In the genomic region with DNA sequence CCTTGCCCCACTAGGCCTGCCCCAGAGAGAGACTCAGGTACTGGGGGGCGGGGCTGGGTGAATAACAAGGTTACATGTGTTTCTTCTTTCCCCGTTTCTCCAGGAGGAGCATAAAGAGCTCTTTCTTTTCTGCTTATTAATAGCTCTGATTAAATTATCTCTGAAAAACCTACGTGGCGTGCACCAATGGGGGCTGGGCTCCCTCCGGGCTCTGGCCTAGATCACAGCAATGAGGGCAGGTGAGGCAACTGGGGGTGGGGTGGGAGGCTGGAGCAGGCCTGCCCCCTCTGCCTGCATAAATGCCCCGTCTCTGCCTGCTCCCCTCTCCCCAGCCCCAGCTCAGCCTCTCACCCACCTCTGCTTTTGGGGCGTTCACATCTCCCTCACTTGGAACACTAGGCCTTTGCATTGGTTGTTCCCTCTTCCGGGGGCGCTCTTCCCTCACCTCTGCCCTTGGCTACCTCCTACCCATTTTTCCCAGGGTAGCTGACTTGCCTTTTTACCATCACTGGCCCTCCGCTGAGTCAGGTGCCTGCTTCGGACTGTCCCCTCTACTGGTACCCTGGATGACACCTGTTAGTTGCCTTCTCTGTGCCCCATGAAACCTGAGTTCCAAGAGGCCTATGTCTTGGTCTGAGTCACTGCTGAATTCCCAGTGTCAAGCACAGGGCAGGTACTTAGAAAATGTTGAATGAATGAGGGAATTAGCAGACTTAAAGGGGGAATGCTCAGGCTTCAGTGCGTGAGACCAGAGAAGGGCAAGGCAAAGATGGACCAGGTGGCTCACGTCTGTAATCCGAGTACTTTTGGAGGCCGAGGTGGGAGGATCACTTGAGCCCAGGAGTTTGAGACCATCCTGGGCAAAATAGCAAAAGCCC, we compare ENCODE assay signal across 15 cellular contexts. TPM values are rescaled to one million over a fixed set of nuclear protein-coding genes. Genes with fewer than 3 reads are reported as not detected.
DNase-seq lines count a peak whose midpoint lies in the region; ATAC-seq and TF ChIP-seq lines count a peak whose summit lies in the region.
"Had no signal": no experiment of that assay in that cellular context is flagged by ENCODE, and none has a peak within 500 bp of the region (broad histone marks: within the 10 kb centered on the region; RNA-seq: fewer than 3 reads in every experiment).

No MANE protein-coding gene starts in this region.

- H3K4me1 Mint-ChIP-seq in MCF 10A (ENCODE audit: insufficient read depth, unreplicated experiment): no peaks in the 10 kb centered on the region
- peaks cover 21% of the 10 kb centered on the region for H3K4me1 Mint-ChIP-seq in WTC11

- H3K79me2 ChIP-seq in smooth muscle cell (ENCODE audit: low read depth): no peaks in the 10 kb centered on the region

- peaks cover 0 to 9% of the 10 kb centered on the region in 2 donors for H3K27me3 ChIP-seq in breast epithelium
- H3K27me3 ChIP-seq in muscle layer of duodenum (ENCODE audit: low read depth, low read length): peaks cover 8% of the 10 kb centered on the region
- peaks cover 21% of the 10 kb centered on the region for H3K27me3 ChIP-seq in smooth muscle cell (ENCODE audit: low read depth)
- H3K27me3 ChIP-seq: SJSA1 had no signal

- no peak for TF ChIP-seq POLR2A in breast epithelium (IDR thresholded peaks at IDR 0.05)

- 86% methylated on average over 15 of the region's 15 CpGs for WGBS in smooth muscle cell (ENCODE audit: low lambda C conversion rate)

- H3K27ac ChIP-seq in breast epithelium: peak overlapping the region; percentile 74 to 81
- peak overlapping the region; percentile 33 for H3K27ac ChIP-seq in muscle layer of duodenum (ENCODE audit: low read length)
- H3K27ac ChIP-seq in smooth muscle cell (ENCODE audit: low read depth): no peak overlapping the region
- H3K27ac ChIP-seq: RWPE1, SJSA1 had no signal

- H3K9ac ChIP-seq in smooth muscle cell (ENCODE audit: low read depth): no peak overlapping the region

- H3K9me3 ChIP-seq in breast epithelium (no peaks in the 10 kb centered on the region), muscle layer of duodenum (ENCODE audit: control insufficient read depth in 1 of 2, low read length in 2 of 2) (no peaks in the 10 kb centered on the region), smooth muscle cell (replicated peaks; ENCODE audit: low read depth) (no peaks in the 10 kb centered on the region)
- H3K9me3 ChIP-seq: A549, SJSA1 had no signal

- no peaks in the 10 kb centered on the region for H3F3A ChIP-seq in smooth muscle cell (ENCODE audit: low read depth)

- TF ChIP-seq CTCF in breast epithelium (IDR thresholded peaks at IDR 0.05) (no peak), MCF 10A (IDR thresholded peaks at IDR 0.05; ENCODE audit: unreplicated experiment) (no peak), WTC11 (IDR thresholded peaks at IDR 0.05) (no peak), smooth muscle cell (IDR thresholded peaks at IDR 0.05; ENCODE audit: borderline replicate concordance, insufficient read depth, poor library complexity, severe bottlenecking) (no peak)

- H2AFZ ChIP-seq in smooth muscle cell (ENCODE audit: low read depth): no peak overlapping the region

- H3K4me2 ChIP-seq in smooth muscle cell: no peak overlapping the region
- H3K4me2 ChIP-seq: A549 had no signal

- H3K27me3 Mint-ChIP-seq in MCF 10A (ENCODE audit: insufficient read depth, unreplicated experiment) (no peaks in the 10 kb centered on the region), WTC11 (ENCODE audit: low read depth) (peaks cover 17% of the 10 kb centered on the region)

- no peak overlapping the region for H3K4me3 Mint-ChIP-seq in MCF 10A (ENCODE audit: unreplicated experiment)
- H3K4me3 Mint-ChIP-seq in WTC11: no peak overlapping the region

- H3K36me3 Mint-ChIP-seq in MCF 10A (ENCODE audit: insufficient read depth, unreplicated experiment) (no peaks in the 10 kb centered on the region), WTC11 (no peaks in the 10 kb centered on the region)

- H3K4me1 ChIP-seq in breast epithelium (no peaks in the 10 kb centered on the region), muscle layer of duodenum (ENCODE audit: control insufficient read depth in 1 of 2, insufficient read depth in 2 of 2, low read length in 2 of 2) (peaks cover 0 to 1% of the 10 kb centered on the region in 2 donors), smooth muscle cell (ENCODE audit: low read depth) (peaks cover 11% of the 10 kb centered on the region)

- H4K20me1 ChIP-seq in smooth muscle cell (ENCODE audit: low read depth): no peaks in the 10 kb centered on the region

- H3K9me3 Mint-ChIP-seq in MCF 10A (ENCODE audit: unreplicated experiment) (no peaks in the 10 kb centered on the region), WTC11 (no peaks in the 10 kb centered on the region)

- intact Hi-C loops in breast epithelium (cut with DNase I; ENCODE audit: low total_unique reads) (no loop called here), MCF 10A (cut with micrococcal nuclease) (loop anchor here (5.0 kb wide), 1 partner anchor 112 kb away; no protein-coding TSS in a partner anchor)

- no peak overlapping the region for H3K27ac Mint-ChIP-seq in MCF 10A (ENCODE audit: low read depth, unreplicated experiment)
- no peak overlapping the region for H3K27ac Mint-ChIP-seq in WTC11

- CTCF ChIA-PET in MCF 10A (lab: Yijun Ruan, JAX): interaction anchor here (0.6 kb wide), 1 partner anchor 106 kb away, joined by 3 read pairs; no protein-coding TSS in a partner anchor
- CTCF ChIA-PET in WTC11 (lab: Charles Lee): interaction anchor here (0.7 to 2.1 kb wide), 8 partner anchors 9 to 112 kb away, joined by 3 to 15 read pairs (median 5); no protein-coding TSS in a partner anchor

- H3K36me3 ChIP-seq in breast epithelium: no peaks in the 10 kb centered on the region
- H3K36me3 ChIP-seq in muscle layer of duodenum (ENCODE audit: control insufficient read depth in 1 of 2, insufficient read depth in 2 of 2, low read length in 2 of 2): no peaks in the 10 kb centered on the region
- no peaks in the 10 kb centered on the region for H3K36me3 ChIP-seq in smooth muscle cell (ENCODE audit: low read depth)
- H3K36me3 ChIP-seq: SJSA1 had no signal

- DNase-seq in breast epithelium (ENCODE audit: low spot score in 2 of 2) (peak in 1 of 2 donors; percentile 72), MCF 10A (ENCODE audit: unreplicated experiment) (no peak), WTC11 (ENCODE audit: low spot score) (no peak), occipital lobe (lab: John Stamatoyannopoulos, UW) (no peak), smooth muscle cell (lab: John Stamatoyannopoulos, UW; ENCODE audit: unreplicated experiment) (no peak)
- no peak for DNase-seq in activated CD4-positive, alpha-beta T cell treated with anti-CD3 and anti-CD28 coated beads for 4 hours
- DNase-seq: Karpas-422, NCI-H1930, NCI-H2171 treated with DMSO at 0.1 percent for 48 hours, OCI-M1 had no signal

- POLR2A ChIA-PET in MCF 10A (lab: Yijun Ruan, JAX) (no interaction called here), WTC11 (lab: Charles Lee) (no interaction called here)

- ATAC-seq in WTC11: no peak
- no peak for ATAC-seq in GM18511 (IDR thresholded peaks at IDR 0.05; ENCODE audit: unreplicated experiment)

- no peak overlapping the region for H3K4me3 ChIP-seq in breast epithelium
- no peak overlapping the region for H3K4me3 ChIP-seq in muscle layer of duodenum (ENCODE audit: low read depth in 1 of 2, low read length in 2 of 2)
- H3K4me3 ChIP-seq in smooth muscle cell: no peak overlapping the region
- H3K4me3 ChIP-seq: A549, SJSA1 had no signal

- BruUV-seq in MCF 10A (replicated peaks; lab: Mats Ljungman, UMichigan): no TSS peak

TF ChIP-seq in WTC11, 78 proteins besides CTCF, POLR2A, EP300 and RAD21:
- TF ChIP-seq HMGA2 (CRISPR knock-in tag; IDR thresholded peaks at IDR 0.05): no peak
- no peak for TF ChIP-seq ZNF138 (CRISPR knock-in tag; conservative IDR thresholded peaks at IDR 0.05)
- TF ChIP-seq E2F5 (CRISPR knock-in tag; IDR thresholded peaks at IDR 0.05): 0 out of 2 replicates have a peak, but pooled peaks have one; percentile 30

RNA-seq across cellular contexts. Expression of gene FAM222A, which starts 4.0 kb away (rescaled TPM):
- total RNA-seq in breast epithelium (1 to 10 TPM in 2 of 3 donors, under 1 TPM in 1; 0.32 to 7.3 (median 1.3) TPM), MCF 10A (2022) (0.19 and 0.29 TPM in 2 replicates), WTC11 (2021) (1.3 to 1.6 TPM (median 1.6 TPM) in 3 replicates), occipital lobe (2.5 TPM), smooth muscle cell (0.85 TPM in 2 replicates)
- polyA plus RNA-seq in smooth muscle cell: 1.7 and 2.0 TPM in 2 replicates
